19 cellular contexts compared by ENCODE assay signal in genomic region chrX:135213200-135213844, GRCh38. TPM values are rescaled to one million over a fixed set of nuclear protein-coding genes. Genes with fewer than 3 reads are reported as not detected.
A peak's percentile ranks its signal among the peaks of the same experiment; 100 is the strongest.
DNase-seq lines count a peak whose midpoint lies in the region; ATAC-seq and TF ChIP-seq lines count a peak whose summit lies in the region.
"Had no signal": no experiment of that assay in that cellular context is flagged by ENCODE, and none has a peak within 500 bp of the region (broad histone marks: within the 10 kb centered on the region; RNA-seq: fewer than 3 reads in every experiment).

No MANE protein-coding gene starts in this region.

- H3K4me1 ChIP-seq in aorta (ENCODE audit: control insufficient read depth in 1 of 2, insufficient read depth in 2 of 2, low read length in 2 of 2) (no peaks in the 10 kb centered on the region), left ventricle myocardium inferior (no peaks in the 10 kb centered on the region)
- H3K4me1 ChIP-seq: psoas muscle, stomach had no signal

- H3K27me3 ChIP-seq in aorta (ENCODE audit: control insufficient read depth in 1 of 2, insufficient read depth in 2 of 2, low read length in 1 of 2) (no peaks in the 10 kb centered on the region), left ventricle myocardium inferior (ENCODE audit: low read depth) (no peaks in the 10 kb centered on the region)
- H3K27me3 ChIP-seq: stomach had no signal

- H3K4me3 ChIP-seq in aorta (ENCODE audit: low read length in 2 of 2) (no peak overlapping the region), lower leg skin (ENCODE audit: low read depth, poor library complexity, severe bottlenecking) (no peak overlapping the region), left ventricle myocardium inferior (no peak overlapping the region)
- H3K4me3 ChIP-seq: psoas muscle, SK-N-MC, stomach had no signal

- TF ChIP-seq POLR2A in lower leg skin (IDR thresholded peaks at IDR 0.05): no peak

- H3K27ac Mint-ChIP-seq in activated CD4-positive, alpha-beta memory T cell treated with anti-CD3 and anti-CD28 coated beads for 36 hours: peak overlapping the region; percentile 64

- no peaks in the 10 kb centered on the region for H3K9me3 Mint-ChIP-seq in activated CD4-positive, alpha-beta memory T cell treated with anti-CD3 and anti-CD28 coated beads for 36 hours

- H3K9me3 ChIP-seq in aorta (ENCODE audit: control insufficient read depth, low read length) (no peaks in the 10 kb centered on the region), left ventricle myocardium inferior (replicated peaks) (no peaks in the 10 kb centered on the region)
- H3K9me3 ChIP-seq: psoas muscle, stomach had no signal

- H3K4me3 Mint-ChIP-seq in activated CD4-positive, alpha-beta memory T cell treated with anti-CD3 and anti-CD28 coated beads for 36 hours: peak overlapping the region; percentile 10

- H3K36me3 Mint-ChIP-seq in activated CD4-positive, alpha-beta memory T cell treated with anti-CD3 and anti-CD28 coated beads for 36 hours: no peaks in the 10 kb centered on the region

- TF ChIP-seq CTCF in lower leg skin (IDR thresholded peaks at IDR 0.05) (no peak), left ventricle myocardium inferior (IDR thresholded peaks at IDR 0.05; ENCODE audit: borderline replicate concordance) (no peak)

- H3K4me1 Mint-ChIP-seq in activated CD4-positive, alpha-beta memory T cell treated with anti-CD3 and anti-CD28 coated beads for 36 hours (ENCODE audit: low read depth): peaks cover 24% of the 10 kb centered on the region

- no peaks in the 10 kb centered on the region for H3K27me3 Mint-ChIP-seq in activated CD4-positive, alpha-beta memory T cell treated with anti-CD3 and anti-CD28 coated beads for 36 hours

- intact Hi-C loops in activated CD4-positive, alpha-beta memory T cell treated with anti-CD3 and anti-CD28 coated beads for 36 hours (cut with micrococcal nuclease): no loop called here
- intact Hi-C loops in aorta (cut with DNase I) (no loop called here), lower leg skin (cut with DNase I; ENCODE audit: low total_unique reads) (no loop called here), left ventricle myocardium inferior (cut with micrococcal nuclease) (no loop called here)

- POLR2A ChIA-PET in activated CD4-positive, alpha-beta memory T cell treated with anti-CD3 and anti-CD28 coated beads for 36 hours (lab: Charles Lee): no interaction called here

- ATAC-seq in GM21515 (IDR thresholded peaks at IDR 0.05; ENCODE audit: unreplicated experiment) (no peak), aorta (ENCODE audit: low FRiP score) (no peak)
- ATAC-seq: left ventricle myocardium superior, PC-3, psoas muscle had no signal

- H3K36me3 ChIP-seq in aorta (ENCODE audit: control insufficient read depth in 1 of 2, insufficient read depth in 2 of 2, low read length in 1 of 2): no peaks in the 10 kb centered on the region
- H3K36me3 ChIP-seq in left ventricle myocardium inferior: no peaks in the 10 kb centered on the region
- H3K36me3 ChIP-seq: stomach had no signal

- peak; percentile 5 for DNase-seq in stimulated activated naive CD4-positive, alpha-beta T cell treated with Interleukin-2 at 50 U/mL for 16 hours (lab: John Stamatoyannopoulos, UW)
- DNase-seq in stimulated activated naive CD4-positive, alpha-beta T cell (lab: John Stamatoyannopoulos, UW): no peak
- peak; percentile 73 for DNase-seq in activated CD4-positive, alpha-beta memory T cell treated with anti-CD3 and anti-CD28 coated beads for 36 hours
- DNase-seq in stimulated activated CD4-positive, alpha-beta T cell treated with anti-CD3 and anti-CD28 coated beads, Interleukin-12 subunit alpha, Interleukin-12 subunit beta, amount 100 ng/mL, for 4 hours: peak; percentile 5
- DNase-seq in aorta (no peak), lower leg skin (ENCODE audit: low spot score in 2 of 2) (no peak), left ventricle myocardium inferior (no peak)
- DNase-seq: activated gamma-delta T cell; effector CD8-positive, alpha-beta T cell; left ventricle myocardium superior; NCI-H1694; PC-3; psoas muscle; stomach had no signal

- CTCF ChIA-PET in activated CD4-positive, alpha-beta memory T cell treated with anti-CD3 and anti-CD28 coated beads for 36 hours (lab: Charles Lee): no interaction called here

- WGBS in aorta, 2 donors: 83 to 89% methylated on average over 8 of the region's 8 CpGs
- WGBS in lower leg skin, 2 donors: 87% methylated on average over 8 of the region's 8 CpGs

- H3K27ac ChIP-seq in aorta (ENCODE audit: low read depth in 1 of 2, low read length in 2 of 2) (no peak overlapping the region), left ventricle myocardium inferior (replicated peaks) (no peak overlapping the region)
- H3K27ac ChIP-seq: HL-60, KMS-11, psoas muscle, SK-N-MC, stomach had no signal

RNA-seq across cellular contexts. Expression of gene ETDA, which starts 38.5 kb away (rescaled TPM):
- total RNA-seq in activated CD4-positive, alpha-beta memory T cell treated with anti-CD3 and anti-CD28 coated beads for 36 hours: not detected
- total RNA-seq in aorta (not detected), lower leg skin (not detected), left ventricle myocardium inferior (not detected)
- polyA plus RNA-seq in aorta: not detected
- total RNA-seq: left ventricle myocardium superior, NCI-H460, PC-3, psoas muscle, stomach had no signal
- polyA plus RNA-seq: psoas muscle, stomach had no signal

RNA-seq across cellular contexts. Expression of gene CT55, which starts 42.1 kb away (rescaled TPM):
- total RNA-seq in activated CD4-positive, alpha-beta memory T cell treated with anti-CD3 and anti-CD28 coated beads for 36 hours: not detected
- not detected for total RNA-seq in aorta
- not detected for polyA plus RNA-seq in aorta
- total RNA-seq in lower leg skin: not detected
- not detected for total RNA-seq in left ventricle myocardium inferior
- total RNA-seq: left ventricle myocardium superior, NCI-H460, PC-3, psoas muscle, stomach had no signal
- polyA plus RNA-seq: psoas muscle, stomach had no signal

Comparison
In these comparisons a context has a peak if more than half of its experiments do, and no peak if none do; other contexts are left out.
1. DNase-seq: peak in stimulated activated naive CD4-positive, alpha-beta T cell treated with Interleukin-2 at 50 U/mL for 16 hours (single experiment), activated CD4-positive, alpha-beta memory T cell treated with anti-CD3 and anti-CD28 coated beads for 36 hours (single experiment) and stimulated activated CD4-positive, alpha-beta T cell treated with anti-CD3 and anti-CD28 coated beads, Interleukin-12 subunit alpha, Interleukin-12 subunit beta, amount 100 ng/mL, for 4 hours (single experiment); none in stimulated activated naive CD4-positive, alpha-beta T cell (0 of 6), aorta (0 of 2), lower leg skin (0 of 2) and left ventricle myocardium inferior (single experiment).